In the genomic region with DNA sequence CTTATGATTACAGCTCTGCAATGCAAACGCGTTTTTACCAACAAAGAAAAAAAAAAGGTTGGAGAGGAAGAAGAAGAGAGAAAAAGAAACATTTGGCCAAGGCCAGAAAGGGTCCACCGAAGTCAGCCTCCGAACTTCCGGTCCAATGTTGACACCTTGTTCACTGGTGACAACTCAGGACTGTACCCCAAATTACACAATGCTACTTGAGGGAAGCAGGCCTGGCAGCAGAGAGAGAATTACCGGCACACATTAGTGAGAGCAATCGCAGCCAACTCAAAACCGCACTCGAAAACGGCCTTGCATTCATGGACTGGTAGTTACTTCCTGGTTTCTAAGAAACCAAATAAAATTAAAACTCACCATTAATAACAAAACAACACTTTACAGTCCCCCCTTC, we compare ENCODE assay signal across 8 cellular contexts.
DNase-seq lines count a peak whose midpoint lies in the region; ATAC-seq, FAIRE-seq and TF ChIP-seq lines count a peak whose summit lies in the region.

No MANE protein-coding gene starts in this region.

- WGBS in K562 (ENCODE audit: insufficient coverage, low coverage, missing lambda C conversion rate) = 74% methylated on average over 10 of the region's 10 CpGs
- 75 to 76% methylated on average over 10 of the region's 10 CpGs for WGBS in heart right ventricle, 2 donors

- H3K36me3 ChIP-seq in K562 (ENCODE audit: control insufficient read depth, insufficient read depth, low read length) = peaks cover 51% of the 10 kb centered on the region; the same call in 2 of the 3 replicates
- H3K36me3 ChIP-seq in heart right ventricle = no peaks in the 10 kb centered on the region

- H2AFZ ChIP-seq in K562 (ENCODE audit: low read depth, low read length) = no peak overlapping the region

- no peaks in the 10 kb centered on the region for H3K27me3 ChIP-seq in K562 (ENCODE audit: control insufficient read depth in 2 of 2, insufficient read depth in 2 of 2, low read length in 2 of 2)
- H3K27me3 ChIP-seq in heart right ventricle = no peaks in the 10 kb centered on the region

- H3K4me3 ChIP-seq in K562 (no peak overlapping the region), heart right ventricle (no peak overlapping the region)

- no peak for TF ChIP-seq EP300 in K562 (IDR thresholded peaks at IDR 0.05; ENCODE audit: low read length)

- H3K4me1 Mint-ChIP-seq in MCF 10A (ENCODE audit: insufficient read depth, unreplicated experiment) = no peaks in the 10 kb centered on the region

- peaks cover 6% of the 10 kb centered on the region for H3K36me3 Mint-ChIP-seq in MCF 10A (ENCODE audit: insufficient read depth, unreplicated experiment)

- H3K9me3 ChIP-seq in K562 (replicated peaks; ENCODE audit: control insufficient read depth, insufficient read depth, low read depth, low read length) (no peaks in the 10 kb centered on the region), heart right ventricle (no peaks in the 10 kb centered on the region)

- intact Hi-C loops in K562 (cut with micrococcal nuclease) = no loop called here
- intact Hi-C loops in MCF 10A (cut with micrococcal nuclease) = no loop called here
- intact Hi-C loops in heart right ventricle (cut with DNase I) = no loop called here

- BruUV-seq in K562 (replicated peaks; lab: Mats Ljungman, UMichigan) = no TSS peak
- BruUV-seq in MCF 10A (replicated peaks; lab: Mats Ljungman, UMichigan) = no TSS peak

- no peak for TF ChIP-seq POLR2A in K562 (conservative IDR thresholded peaks at IDR 0.05)

- no peaks in the 10 kb centered on the region; the same call in 2 of the 3 replicates for H3K79me2 ChIP-seq in K562 (ENCODE audit: control insufficient read depth, insufficient read depth, low read length)

- FAIRE-seq in K562 (lab: Jason Lieb, UNC) = no peak

- H3K4me3 Mint-ChIP-seq in MCF 10A (ENCODE audit: unreplicated experiment) = no peak overlapping the region

- CTCF ChIA-PET in K562 (lab: Yijun Ruan, JAX; ENCODE audit: low intra/inter-chr PET ratio) = no interaction called here
- CTCF ChIA-PET in MCF 10A (lab: Yijun Ruan, JAX) = no interaction called here

- peak; percentile 64 for DNase-seq in DMS153 treated with DMSO at 0.1 percent for 48 hours (lab: John Stamatoyannopoulos, UW; ENCODE audit: unreplicated experiment)
- no peak for DNase-seq in K562 (ENCODE audit: extremely low read depth in 1 of 4, low spot score in 3 of 4)
- DNase-seq in MCF 10A (ENCODE audit: unreplicated experiment) = no peak
- no peak for DNase-seq in stimulated activated CD4-positive, alpha-beta T cell treated with anti-CD3 and anti-CD28 coated beads, Interleukin-4, amount 100 ng/mL, for 24 hours
- DNase-seq in activated CD8-positive, alpha-beta memory T cell treated with anti-CD3 and anti-CD28 coated beads, Interleukin-2, amount 50 U/mL, for 4 hours = no peak
- no peak for DNase-seq in heart right ventricle

- H3K9me3 Mint-ChIP-seq in MCF 10A (ENCODE audit: unreplicated experiment) = no peaks in the 10 kb centered on the region

- H3K4me1 ChIP-seq in K562 (replicated peaks in 1 of 2; ENCODE audit: control insufficient read depth in 2 of 2, insufficient read depth in 2 of 2, low read length in 2 of 2) = peaks cover 0 to 8% of the 10 kb centered on the region in 2 experiments; a peak in 4 of 5 replicates
- peaks cover 0 to 7% (median 0%) of the 10 kb centered on the region in 9 donors for H3K4me1 ChIP-seq in heart right ventricle

- H3K4me2 ChIP-seq in K562 (ENCODE audit: insufficient read depth, low read length) = no peak overlapping the region

- H3K9ac ChIP-seq in K562 (ENCODE audit: insufficient read depth in 1 of 2, low read depth in 2 of 2, low read length in 2 of 2) = no peak overlapping the region; a peak in 1 of 4 replicates

- H3K9me1 ChIP-seq in K562 (ENCODE audit: control insufficient read depth, insufficient read depth, low read length) = no peaks in the 10 kb centered on the region

- no peak for TF ChIP-seq RAD21 in K562 (CRISPR knock-in tag; conservative IDR thresholded peaks at IDR 0.05 in 1 of 2, IDR thresholded peaks at IDR 0.05 in 1 of 2)

- H4K20me1 ChIP-seq in K562 (replicated peaks; ENCODE audit: control insufficient read depth, insufficient read depth, low read length) = no peaks in the 10 kb centered on the region

- H3K27ac Mint-ChIP-seq in MCF 10A (ENCODE audit: low read depth, unreplicated experiment) = no peak overlapping the region

- H3K27ac ChIP-seq in K562 (ENCODE audit: extremely low read depth, low read depth, low read length) = 0 out of 3 replicates have a peak overlapping the region, but pooled peaks have one; percentile 15
- H3K27ac ChIP-seq in heart right ventricle = no peak overlapping the region

- POLR2A ChIA-PET in K562 (lab: Yijun Ruan, JAX) (interaction anchor here (1.8 kb wide), 1 partner anchor 9 kb away, joined by 5 read pairs; no protein-coding TSS in a partner anchor), MCF 10A (lab: Yijun Ruan, JAX) (interaction anchor here (0.7 kb wide), 1 partner anchor 61 kb away, joined by 3 read pairs; no protein-coding TSS in a partner anchor)

- ATAC-seq in GM19467 (IDR thresholded peaks at IDR 0.05; ENCODE audit: unreplicated experiment) (peak; percentile 75), HG03460 (IDR thresholded peaks at IDR 0.05; ENCODE audit: unreplicated experiment) (peak; percentile 84), K562 (no peak), heart right ventricle (no peak)

- no peaks in the 10 kb centered on the region for H3K27me3 Mint-ChIP-seq in MCF 10A (ENCODE audit: insufficient read depth, unreplicated experiment)

- TF ChIP-seq CTCF in K562 (IDR thresholded peaks at IDR 0.05 in 2 of 3, conservative IDR thresholded peaks at IDR 0.05 in 1 of 3; ENCODE audit: insufficient read depth in 2 of 3, low read depth in 1 of 3, low read length in 3 of 3) (no peak), MCF 10A (IDR thresholded peaks at IDR 0.05; ENCODE audit: unreplicated experiment) (no peak), heart right ventricle (IDR thresholded peaks at IDR 0.05) (no peak)

- in situ Hi-C loops in K562 (cut with MboI) = no loop called here

TF ChIP-seq in K562, 482 proteins besides CTCF, POLR2A, EP300 and RAD21 (continues in another document):
- no peak for TF ChIP-seq ZNF384 (IDR thresholded peaks at IDR 0.05; ENCODE audit: low read depth, low read length)
- TF ChIP-seq, protein P1, sequence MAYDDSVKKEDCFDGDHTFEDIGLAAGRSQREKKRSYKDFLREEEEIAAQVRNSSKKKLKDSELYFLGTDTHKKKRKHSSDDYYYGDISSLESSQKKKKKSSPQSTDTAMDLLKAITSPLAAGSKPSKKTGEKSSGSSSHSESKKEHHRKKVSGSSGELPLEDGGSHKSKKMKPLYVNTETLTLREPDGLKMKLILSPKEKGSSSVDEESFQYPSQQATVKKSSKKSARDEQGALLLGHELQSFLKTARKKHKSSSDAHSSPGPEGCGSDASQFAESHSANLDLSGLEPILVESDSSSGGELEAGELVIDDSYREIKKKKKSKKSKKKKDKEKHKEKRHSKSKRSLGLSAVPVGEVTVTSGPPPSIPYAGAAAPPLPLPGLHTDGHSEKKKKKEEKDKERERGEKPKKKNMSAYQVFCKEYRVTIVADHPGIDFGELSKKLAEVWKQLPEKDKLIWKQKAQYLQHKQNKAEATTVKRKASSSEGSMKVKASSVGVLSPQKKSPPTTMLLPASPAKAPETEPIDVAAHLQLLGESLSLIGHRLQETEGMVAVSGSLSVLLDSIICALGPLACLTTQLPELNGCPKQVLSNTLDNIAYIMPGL (CRISPR knock-in tag; IDR thresholded peaks at IDR 0.05) = no peak
- TF ChIP-seq, protein P2, sequence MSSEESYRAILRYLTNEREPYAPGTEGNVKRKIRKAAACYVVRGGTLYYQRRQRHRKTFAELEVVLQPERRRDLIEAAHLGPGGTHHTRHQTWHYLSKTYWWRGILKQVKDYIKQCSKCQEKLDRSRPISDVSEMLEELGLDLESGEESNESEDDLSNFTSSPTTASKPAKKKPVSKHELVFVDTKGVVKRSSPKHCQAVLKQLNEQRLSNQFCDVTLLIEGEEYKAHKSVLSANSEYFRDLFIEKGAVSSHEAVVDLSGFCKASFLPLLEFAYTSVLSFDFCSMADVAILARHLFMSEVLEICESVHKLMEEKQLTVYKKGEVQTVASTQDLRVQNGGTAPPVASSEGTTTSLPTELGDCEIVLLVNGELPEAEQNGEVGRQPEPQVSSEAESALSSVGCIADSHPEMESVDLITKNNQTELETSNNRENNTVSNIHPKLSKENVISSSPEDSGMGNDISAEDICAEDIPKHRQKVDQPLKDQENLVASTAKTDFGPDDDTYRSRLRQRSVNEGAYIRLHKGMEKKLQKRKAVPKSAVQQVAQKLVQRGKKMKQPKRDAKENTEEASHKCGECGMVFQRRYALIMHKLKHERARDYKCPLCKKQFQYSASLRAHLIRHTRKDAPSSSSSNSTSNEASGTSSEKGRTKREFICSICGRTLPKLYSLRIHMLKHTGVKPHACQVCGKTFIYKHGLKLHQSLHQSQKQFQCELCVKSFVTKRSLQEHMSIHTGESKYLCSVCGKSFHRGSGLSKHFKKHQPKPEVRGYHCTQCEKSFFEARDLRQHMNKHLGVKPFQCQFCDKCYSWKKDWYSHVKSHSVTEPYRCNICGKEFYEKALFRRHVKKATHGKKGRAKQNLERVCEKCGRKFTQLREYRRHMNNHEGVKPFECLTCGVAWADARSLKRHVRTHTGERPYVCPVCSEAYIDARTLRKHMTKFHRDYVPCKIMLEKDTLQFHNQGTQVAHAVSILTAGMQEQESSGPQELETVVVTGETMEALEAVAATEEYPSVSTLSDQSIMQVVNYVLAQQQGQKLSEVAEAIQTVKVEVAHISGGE (CRISPR knock-in tag; IDR thresholded peaks at IDR 0.05) = no peak
- no peak for TF ChIP-seq ZKSCAN3 (CRISPR knock-in tag; IDR thresholded peaks at IDR 0.05)
- no peak for TF ChIP-seq RCOR1 (IDR thresholded peaks at IDR 0.05; ENCODE audit: borderline replicate concordance in 1 of 2, low read depth in 2 of 2, low read length in 2 of 2)
- TF ChIP-seq FIP1L1 (IDR thresholded peaks at IDR 0.05; ENCODE audit: low read depth, low read length, poor library complexity, severe bottlenecking) = no peak
- TF ChIP-seq HNRNPK (IDR thresholded peaks at IDR 0.05; ENCODE audit: low read depth, low read length, poor library complexity, severe bottlenecking) = no peak
- TF ChIP-seq OTX1 (CRISPR knock-in tag; IDR thresholded peaks at IDR 0.05) = no peak
- TF ChIP-seq, protein P3, sequence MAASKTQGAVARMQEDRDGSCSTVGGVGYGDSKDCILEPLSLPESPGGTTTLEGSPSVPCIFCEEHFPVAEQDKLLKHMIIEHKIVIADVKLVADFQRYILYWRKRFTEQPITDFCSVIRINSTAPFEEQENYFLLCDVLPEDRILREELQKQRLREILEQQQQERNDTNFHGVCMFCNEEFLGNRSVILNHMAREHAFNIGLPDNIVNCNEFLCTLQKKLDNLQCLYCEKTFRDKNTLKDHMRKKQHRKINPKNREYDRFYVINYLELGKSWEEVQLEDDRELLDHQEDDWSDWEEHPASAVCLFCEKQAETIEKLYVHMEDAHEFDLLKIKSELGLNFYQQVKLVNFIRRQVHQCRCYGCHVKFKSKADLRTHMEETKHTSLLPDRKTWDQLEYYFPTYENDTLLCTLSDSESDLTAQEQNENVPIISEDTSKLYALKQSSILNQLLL (CRISPR knock-in tag; IDR thresholded peaks at IDR 0.05; ENCODE audit: borderline replicate concordance) = no peak

Comparison
In these comparisons a context has a peak if more than half of its experiments do, and no peak if none do; other contexts are left out.
1. ATAC-seq: peak in GM19467 (single experiment) and HG03460 (single experiment); none in K562 (single experiment) and heart right ventricle (0 of 8).